Comparison of ENCODE assay signal across 20 cellular contexts in the genomic region with DNA sequence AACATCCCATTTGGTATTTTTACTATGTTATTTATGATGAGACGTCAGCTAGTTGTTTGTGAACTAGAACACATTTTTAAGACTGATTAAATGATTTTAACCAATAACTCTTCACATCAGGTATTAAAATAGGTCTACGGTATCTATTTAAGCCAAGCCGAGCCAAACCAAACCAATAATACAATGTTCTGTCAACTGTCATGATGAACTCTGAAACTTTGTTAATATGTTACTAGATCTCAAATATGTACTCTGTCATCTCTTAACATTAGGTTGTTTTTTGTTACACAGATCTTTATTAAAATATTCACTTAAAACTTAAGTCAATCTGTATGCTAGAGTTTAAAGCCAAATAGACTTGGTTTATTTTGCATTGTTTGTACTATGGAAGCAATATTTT. TPM values are rescaled to one million over a fixed set of nuclear protein-coding genes. Genes with fewer than 3 reads are reported as not detected.
DNase-seq lines count a peak whose midpoint lies in the region; ATAC-seq and TF ChIP-seq lines count a peak whose summit lies in the region.
"Had no signal": no experiment of that assay in that cellular context is flagged by ENCODE, and none has a peak within 500 bp of the region (broad histone marks: within the 10 kb centered on the region; RNA-seq: fewer than 3 reads in every experiment).

No MANE protein-coding gene starts in this region.

- H3K9ac ChIP-seq in skeletal muscle satellite cell (ENCODE audit: low read depth, low read length), result peak overlapping the region; percentile 2
- H3K9ac ChIP-seq: KMS-11 had no signal

- H3K4me3 ChIP-seq in ACC112 (ENCODE audit: low read depth, low read length) (peak overlapping the region; percentile 32; the same call in 1 of the 2 replicates), body of pancreas (no peak overlapping the region), left lung (no peak overlapping the region), skeletal muscle satellite cell (ENCODE audit: low read length) (no peak overlapping the region), HAP-1 (no peak overlapping the region)

- peaks cover 17% of the 10 kb centered on the region for H3K27me3 Mint-ChIP-seq in T-helper 2 cell treated with Interferon-gamma antibody and Interleukin-4, amounts not matched to agents 5 μg/mL and 100 μg/mL, for 36 hours (ENCODE audit: low read depth)

- H3K27me3 ChIP-seq in ACC112 (ENCODE audit: insufficient read depth, low read length) (no peaks in the 10 kb centered on the region), body of pancreas (no peaks in the 10 kb centered on the region), left lung (no peaks in the 10 kb centered on the region), skeletal muscle satellite cell (ENCODE audit: control insufficient read depth, insufficient read depth, low read length) (no peaks in the 10 kb centered on the region), HAP-1 (ENCODE audit: low read depth) (no peaks in the 10 kb centered on the region; the same call in 1 of the 2 replicates)

- H3K4me1 Mint-ChIP-seq in T-helper 2 cell treated with Interferon-gamma antibody and Interleukin-4, amounts not matched to agents 5 μg/mL and 100 μg/mL, for 36 hours (ENCODE audit: low read depth), result peaks cover 4% of the 10 kb centered on the region

- peak overlapping the region; percentile 84 for H3K27ac ChIP-seq in ACC112 (ENCODE audit: low read depth, low read length)
- H3K27ac ChIP-seq in body of pancreas, result peak overlapping the region; percentile 48 to 84 (median 69)
- H3K27ac ChIP-seq in left lung, result peak overlapping the region; percentile 26 to 37
- H3K27ac ChIP-seq: epithelial cell of prostate, KMS-11 had no signal

- TF ChIP-seq CTCF in body of pancreas (IDR thresholded peaks at IDR 0.05) (no peak), left lung (IDR thresholded peaks at IDR 0.05) (no peak)

- intact Hi-C loops in body of pancreas (cut with DNase I) (no loop called here), left lung (cut with DNase I) (loop anchor here in 1 of 2 donors (10.0 kb wide), 1 partner anchor 152 kb away; no protein-coding TSS in a partner anchor)

- H3K36me3 ChIP-seq in ACC112 (ENCODE audit: insufficient read depth, low read length) (no peaks in the 10 kb centered on the region), body of pancreas (replicated peaks in 1 of 2; ENCODE audit: insufficient read depth in 1 of 2, low read depth in 2 of 2) (no peaks in the 10 kb centered on the region), left lung (no peaks in the 10 kb centered on the region), skeletal muscle satellite cell (ENCODE audit: insufficient read depth, low read length) (no peaks in the 10 kb centered on the region), HAP-1 (replicated peaks) (no peaks in the 10 kb centered on the region)

- no peaks in the 10 kb centered on the region for H3K36me3 Mint-ChIP-seq in T-helper 2 cell treated with Interferon-gamma antibody and Interleukin-4, amounts not matched to agents 5 μg/mL and 100 μg/mL, for 36 hours (ENCODE audit: low read depth)
- H3K36me3 Mint-ChIP-seq: stimulated activated naive B cell treated with anti-CD40 and anti-IgM and Interleukin-4, amounts not matched to agents 10 μg/mL and 1 μg/mL and 100 μg/mL, for 72 hours had no signal

- no peak overlapping the region for H3K4me3 Mint-ChIP-seq in T-helper 2 cell treated with Interferon-gamma antibody and Interleukin-4, amounts not matched to agents 5 μg/mL and 100 μg/mL, for 36 hours
- H3K4me3 Mint-ChIP-seq: stimulated activated naive B cell treated with anti-CD40 and anti-IgM and Interleukin-4, amounts not matched to agents 10 μg/mL and 1 μg/mL and 100 μg/mL, for 72 hours; T-helper 17 cell had no signal

- TF ChIP-seq POLR2A in body of pancreas (IDR thresholded peaks at IDR 0.05), result no peak

- WGBS in body of pancreas, 2 donors, result 8 to 16% methylated on average over 3 of the region's 3 CpGs

- H3K79me2 ChIP-seq in ACC112 (ENCODE audit: control insufficient read depth, insufficient read depth, low read length, unreplicated experiment), result no peaks in the 10 kb centered on the region

- H3K9me3 ChIP-seq in body of pancreas (no peaks in the 10 kb centered on the region), left lung (no peaks in the 10 kb centered on the region), skeletal muscle satellite cell (replicated peaks; ENCODE audit: low read length) (no peaks in the 10 kb centered on the region), HAP-1 (no peaks in the 10 kb centered on the region)
- H3K9me3 ChIP-seq: Caco-2 had no signal

- H2AFZ ChIP-seq in ACC112 (ENCODE audit: low read length, unreplicated experiment), result peak overlapping the region; percentile 30

- H3K27ac Mint-ChIP-seq in T-helper 2 cell treated with Interferon-gamma antibody and Interleukin-4, amounts not matched to agents 5 μg/mL and 100 μg/mL, for 36 hours, result no peak overlapping the region
- H3K27ac Mint-ChIP-seq: stimulated activated naive B cell treated with anti-CD40 and anti-IgM and Interleukin-4, amounts not matched to agents 10 μg/mL and 1 μg/mL and 100 μg/mL, for 72 hours had no signal

- peak overlapping the region; percentile 27 for H3K4me2 ChIP-seq in skeletal muscle satellite cell (ENCODE audit: low read length)
- H3K4me2 ChIP-seq: KMS-11 had no signal

- DNase-seq in body of pancreas, result no peak
- DNase-seq in left lung, result no peak
- no peak for DNase-seq in HAP-1 (ENCODE audit: low spot score in 2 of 2)
- no peak for DNase-seq in NCI-H1930 (lab: John Stamatoyannopoulos, UW)
- DNase-seq in activated T-cell treated with anti-CD3 and anti-CD28 coated beads, Interleukin-2, amount 50 U/mL, for 1 hour, result no peak
- no peak for DNase-seq in T-helper 2 cell treated with Interferon-gamma antibody and Interleukin-4, amounts not matched to agents 5 μg/mL and 100 μg/mL, for 36 hours (ENCODE audit: low spot score)
- DNase-seq: activated CD4-positive, CD25-positive, alpha-beta regulatory T cell; activated effector memory CD4-positive, alpha-beta T cell treated with Interleukin-2 at 50 U/mL for 16 hours; Caco-2; glutamatergic neuron; NCI-H1105; occipital lobe; stimulated activated CD4-positive, alpha-beta T cell treated with anti-CD3 and anti-CD28 coated beads, Interleukin-12 subunit alpha, Interleukin-12 subunit beta, amount 100 ng/mL, for 4 hours; stimulated activated naive B cell treated with anti-CD40 and anti-IgM and Interleukin-4, amounts not matched to agents 10 μg/mL and 1 μg/mL and 100 μg/mL, for 72 hours; T-helper 17 cell had no signal

- H3K4me1 ChIP-seq in ACC112 (ENCODE audit: control insufficient read depth, insufficient read depth, low read length, unreplicated experiment) (peaks cover 41% of the 10 kb centered on the region), body of pancreas (peaks cover 63% of the 10 kb centered on the region), left lung (peaks cover 17 to 21% of the 10 kb centered on the region in 2 donors), skeletal muscle satellite cell (ENCODE audit: control insufficient read depth, insufficient read depth, low read length) (peaks cover 29% of the 10 kb centered on the region), HAP-1 (no peaks in the 10 kb centered on the region)

- in situ Hi-C loops in HAP-1 (cut with MboI; ENCODE audit: low sequenced_read_pairs), result no loop called here

- H3K9me3 Mint-ChIP-seq in T-helper 2 cell treated with Interferon-gamma antibody and Interleukin-4, amounts not matched to agents 5 μg/mL and 100 μg/mL, for 36 hours, result no peaks in the 10 kb centered on the region
- H3K9me3 Mint-ChIP-seq: stimulated activated naive B cell treated with anti-CD40 and anti-IgM and Interleukin-4, amounts not matched to agents 10 μg/mL and 1 μg/mL and 100 μg/mL, for 72 hours had no signal

- ATAC-seq in body of pancreas (no peak), left lung (no peak)
- ATAC-seq: stimulated activated naive B cell treated with anti-CD40 and anti-IgM and Interleukin-4, amounts not matched to agents 10 μg/mL and 1 μg/mL and 100 μg/mL, for 72 hours; T-helper 17 cell had no signal

RNA-seq across cellular contexts. Expression of gene ART4, which starts 1.0 kb away (rescaled TPM):
- 1 to 10 TPM; 1.3 to 3.1 TPM for total RNA-seq in body of pancreas
- 1 to 10 TPM; 2.7 to 3.1 TPM for total RNA-seq in left lung
- not detected in 2 replicates for total RNA-seq in skeletal muscle satellite cell (2012; rRNA removed)
- total RNA-seq: H1, occipital lobe had no signal

RNA-seq across cellular contexts. Expression of gene SMCO3, which starts 28.3 kb away (rescaled TPM):
- total RNA-seq in body of pancreas, result 1 to 10 TPM; 1.3 to 4.3 TPM
- 1 to 10 TPM in 1 of 2 donors, under 1 TPM in 1; 0.97 to 1.1 TPM for total RNA-seq in left lung
- total RNA-seq in skeletal muscle satellite cell (2012; rRNA removed), result under 0.01 and 0.25 TPM in 2 replicates
- total RNA-seq: Caco-2, H1, occipital lobe, T-helper 17 cell had no signal

RNA-seq across cellular contexts. Expression of gene C12orf60, which starts 38.8 kb away (rescaled TPM):
- total RNA-seq in body of pancreas (1 to 10 TPM in 1 of 2 donors, not detected in 1; 1.8 TPM), left lung (1 to 10 TPM in 1 of 2 donors, under 1 TPM in 1; 0.81 to 1.2 TPM)
- 1.5 and 4.4 TPM in 2 replicates for total RNA-seq in skeletal muscle satellite cell (2012; rRNA removed)

RNA-seq across cellular contexts. Expression of gene WBP11, which starts 39.0 kb away (rescaled TPM):
- total RNA-seq in body of pancreas (10 to 100 TPM in 1 of 2 donors, 1 to 10 TPM in 1; 8.6 to 14.8 TPM), left lung (10 to 100 TPM; 38.6 to 53.5 TPM)
- total RNA-seq in skeletal muscle satellite cell (2012; rRNA removed), result 15.2 and 18.3 TPM in 2 replicates

RNA-seq across cellular contexts. Expression of gene MGP, which starts 43.3 kb away (rescaled TPM):
- total RNA-seq in body of pancreas (100 to 1,000 TPM; 162 to 228 TPM), left lung (100 to 1,000 TPM; 651 to 789 TPM)
- total RNA-seq in skeletal muscle satellite cell (2012; rRNA removed), result 0.51 and 5.5 TPM in 2 replicates
- total RNA-seq: Caco-2, H1 had no signal

Comparison
In these comparisons a context has a peak if more than half of its experiments do, and no peak if none do; other contexts are left out.
1. H3K27ac ChIP-seq: peak in every context shown above with its lines; median percentile 84 in ACC112; 69 in body of pancreas; 32 in left lung.